Comparison of ENCODE assay signal across 8 cellular contexts in genomic region chr16:31713071-31713944, GRCh38.
DNase-seq lines count a peak whose midpoint lies in the region; ATAC-seq and FAIRE-seq lines count a peak whose summit lies in the region.

No MANE protein-coding gene starts in this region.

- DNase-seq in Caki2 (ENCODE audit: low read depth) (peak; percentile 90), HTR-8/SVneo (ENCODE audit: insufficient read length, low spot score) (peak; percentile 92), NT2/D1 (ENCODE audit: low read depth, low spot score) (peak; percentile 94), mesenteric fat pad (ENCODE audit: low spot score) (peak; percentile 96)
- peak; percentile 89 for DNase-seq in activated CD8-positive, alpha-beta memory T cell treated with anti-CD3 and anti-CD28 coated beads, Interleukin-2, amount 50 U/mL, for 24 hours (ENCODE audit: extremely low read depth)
- peak; percentile 89 for DNase-seq in stimulated activated CD8-positive, alpha-beta memory T cell treated with anti-CD3 and anti-CD28 coated beads, Interleukin-15, amount 100 ng/mL, for 1 hour (ENCODE audit: low read depth)

- H3K36me3 ChIP-seq in NT2/D1 (ENCODE audit: insufficient read depth, insufficient read length, low read length), result peaks cover 37% of the 10 kb centered on the region

- no peaks in the 10 kb centered on the region for H3K27me3 ChIP-seq in NT2/D1 (ENCODE audit: insufficient read depth, insufficient read length)

- H3K9me3 ChIP-seq in NT2/D1 (ENCODE audit: insufficient read depth, low read length), result no peaks in the 10 kb centered on the region

- peak; percentile 92 for ATAC-seq in GM21381 (IDR thresholded peaks at IDR 0.05; ENCODE audit: unreplicated experiment)

- FAIRE-seq in HTR-8/SVneo (lab: Jason Lieb, UNC), result peak; percentile 28
- FAIRE-seq in endometrium (lab: Jason Lieb, UNC), result peak; percentile 89

- peaks cover 4% of the 10 kb centered on the region for H3K4me1 ChIP-seq in NT2/D1 (ENCODE audit: insufficient read depth, insufficient read length)

- H3K4me3 ChIP-seq in NT2/D1 (ENCODE audit: insufficient read length, low read depth), result peak overlapping the region; percentile 86

- H3K9ac ChIP-seq in NT2/D1 (ENCODE audit: insufficient read length, low read depth), result peak overlapping the region; percentile 96

- in situ Hi-C loops in Caki2 (cut with HindIII; ENCODE audit: low pct_unique_long_range_greater_than_20kb, low sequenced_read_pairs), result no loop called here

Comparison
In these comparisons a context has a peak if more than half of its experiments do, and no peak if none do; other contexts are left out.
1. Peak in every context shown above with its lines: DNase-seq, ATAC-seq and H3K4me3 ChIP-seq.